In the genomic region with DNA sequence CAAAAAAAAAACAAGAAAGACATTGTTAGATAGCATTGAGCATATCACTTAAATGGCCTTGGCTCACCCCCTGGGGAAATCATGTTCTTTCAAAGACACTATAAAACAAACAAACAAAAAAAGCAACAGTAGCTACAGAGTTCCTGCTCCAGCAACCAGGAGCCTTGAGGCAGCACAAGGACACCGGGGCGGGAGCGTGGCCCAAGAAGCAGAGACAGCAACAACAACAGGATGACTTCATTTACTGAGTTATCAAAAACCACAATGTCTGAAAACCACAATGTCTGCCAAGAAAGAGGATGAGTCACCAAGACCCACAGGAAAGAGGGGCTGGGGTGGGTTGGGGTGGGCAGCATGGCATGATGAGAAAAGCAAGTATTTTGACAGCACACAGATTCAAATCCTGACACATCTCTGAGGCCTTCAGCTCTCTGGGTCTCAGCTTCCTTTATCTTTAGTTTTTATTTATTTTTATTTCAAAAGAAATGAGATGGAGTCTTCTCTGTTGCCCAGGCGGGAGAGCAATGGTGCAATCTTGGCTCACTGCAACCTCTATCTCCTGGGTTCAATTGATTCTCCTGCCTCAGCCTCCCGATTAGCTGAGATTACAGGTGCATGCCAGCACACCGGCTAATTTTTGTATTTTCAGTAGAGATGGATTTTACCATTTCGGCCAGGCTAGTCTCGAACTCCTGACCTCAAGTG, we compare ENCODE assay signal across 9 cellular contexts. TPM values are rescaled to one million over a fixed set of nuclear protein-coding genes. Genes with fewer than 3 reads are reported as not detected.
DNase-seq lines count a peak whose midpoint lies in the region; ATAC-seq lines count a peak whose summit lies in the region.
"Had no signal": no experiment of that assay in that cellular context is flagged by ENCODE, and none has a peak within 500 bp of the region (broad histone marks: within the 10 kb centered on the region; RNA-seq: fewer than 3 reads in every experiment).

No MANE protein-coding gene starts in this region.

- H3K36me3 ChIP-seq in effector memory CD4-positive, alpha-beta T cell (ENCODE audit: control insufficient read depth, insufficient read depth, low read length): no peaks in the 10 kb centered on the region

- ATAC-seq in GM18907 (IDR thresholded peaks at IDR 0.05; ENCODE audit: unreplicated experiment): no peak
- no peak for ATAC-seq in HG02870 (IDR thresholded peaks at IDR 0.05; ENCODE audit: unreplicated experiment)

- no peaks in the 10 kb centered on the region for H3K9me3 ChIP-seq in effector memory CD4-positive, alpha-beta T cell (ENCODE audit: control insufficient read depth, low read length)

- no peak overlapping the region for H3K4me3 ChIP-seq in effector memory CD4-positive, alpha-beta T cell (ENCODE audit: insufficient read depth, low read depth, low read length, poor library complexity, severe bottlenecking)
- no peak overlapping the region for H3K4me3 ChIP-seq in skeletal muscle cell (ENCODE audit: low read depth, low read length)
- H3K4me3 ChIP-seq: dorsolateral prefrontal cortex had no signal

- DNase-seq in AG08395 (ENCODE audit: low spot score) (peak; percentile 86), M059J (ENCODE audit: low read depth) (peak; percentile 97), skeletal muscle cell (ENCODE audit: low read depth) (peak; percentile 84), NCI-H1105 (lab: John Stamatoyannopoulos, UW) (no peak)
- peak; percentile 59 to 60 for DNase-seq in activated CD4-positive, alpha-beta T cell treated with anti-CD3 and anti-CD28 coated beads for 4 hours
- DNase-seq in effector memory CD4-positive, alpha-beta T cell: peak; percentile 52 to 70 (median 56)

- H3K27me3 ChIP-seq in effector memory CD4-positive, alpha-beta T cell (replicated peaks; ENCODE audit: control insufficient read depth, insufficient read depth, low read length, poor library complexity, severe bottlenecking): no peaks in the 10 kb centered on the region
- H3K27me3 ChIP-seq: dorsolateral prefrontal cortex had no signal

- peaks cover 30% of the 10 kb centered on the region for H3K4me1 ChIP-seq in effector memory CD4-positive, alpha-beta T cell (ENCODE audit: control insufficient read depth, insufficient read depth, low read length, poor library complexity, severe bottlenecking)

- H3K27ac ChIP-seq in effector memory CD4-positive, alpha-beta T cell (ENCODE audit: insufficient read depth, low read length, poor library complexity, severe bottlenecking): peak overlapping the region; percentile 67

RNA-seq across cellular contexts. Expression of a gene that starts 19.3 kb away (rescaled TPM):
- 55.2 and 85.4 TPM in 2 replicates for total RNA-seq in M059J (2014; rRNA removed; shearing (Covaris generic))
